Comparison of ENCODE assay signal across 8 cellular contexts in genomic region chr1:112849425-112849966, GRCh38.
DNase-seq lines count a peak whose midpoint lies in the region; ATAC-seq and TF ChIP-seq lines count a peak whose summit lies in the region.

No MANE protein-coding gene starts in this region.

- DNase-seq in NCI-H1417 (lab: John Stamatoyannopoulos, UW) (peak in 2 of 3 experiments; percentile 76 to 81), NCI-H1417 treated with DMSO at 0.1 percent for 48 hours (lab: John Stamatoyannopoulos, UW) (no peak), SW480 (ENCODE audit: low spot score) (peak; percentile 63), fibroblast of gingiva (ENCODE audit: low read depth) (peak; percentile 17), natural killer cell (no peak), NCI-H774 (lab: John Stamatoyannopoulos, UW) (no peak), NCI-H187 treated with DMSO at 0.1 percent for 48 hours (lab: John Stamatoyannopoulos, UW) (no peak)
- DNase-seq in activated T-helper 1 cell treated with anti-CD3 and anti-CD28 coated beads, Interleukin-12 subunit alpha, Interleukin-12 subunit beta, Interleukin-2, Interleukin-4 antibody, amounts not matched to agents 30 ng/mL and 10 ng/mL and 1 ng/mL, durations not matched to agents 14 hours and 24 hours and 36 hours (ENCODE audit: low spot score), result no peak

- H3K36me3 Mint-ChIP-seq in natural killer cell, result no peaks in the 10 kb centered on the region
- H3K36me3 Mint-ChIP-seq in activated T-helper 1 cell treated with anti-CD3 and anti-CD28 coated beads, Interleukin-12 subunit alpha, Interleukin-12 subunit beta, Interleukin-2, Interleukin-4 antibody, amounts not matched to agents 30 ng/mL and 10 ng/mL and 1 ng/mL, durations not matched to agents 14 hours and 24 hours and 36 hours (ENCODE audit: low read depth), result no peaks in the 10 kb centered on the region

- intact Hi-C loops in natural killer cell (cut with micrococcal nuclease), result no loop called here
- intact Hi-C loops in activated T-helper 1 cell treated with anti-CD3 and anti-CD28 coated beads, Interleukin-12 subunit alpha, Interleukin-12 subunit beta, Interleukin-2, Interleukin-4 antibody, amounts not matched to agents 30 ng/mL and 10 ng/mL and 1 ng/mL, durations not matched to agents 14 hours and 24 hours and 36 hours (cut with micrococcal nuclease), result no loop called here

- H3K27ac Mint-ChIP-seq in natural killer cell, result no peak overlapping the region
- no peak overlapping the region for H3K27ac Mint-ChIP-seq in activated T-helper 1 cell treated with anti-CD3 and anti-CD28 coated beads, Interleukin-12 subunit alpha, Interleukin-12 subunit beta, Interleukin-2, Interleukin-4 antibody, amounts not matched to agents 30 ng/mL and 10 ng/mL and 1 ng/mL, durations not matched to agents 14 hours and 24 hours and 36 hours

- no peak for TF ChIP-seq CTCF in natural killer cell (IDR thresholded peaks at IDR 0.05)

- peak overlapping the region; percentile 70 for H3K4me3 Mint-ChIP-seq in natural killer cell
- H3K4me3 Mint-ChIP-seq in activated T-helper 1 cell treated with anti-CD3 and anti-CD28 coated beads, Interleukin-12 subunit alpha, Interleukin-12 subunit beta, Interleukin-2, Interleukin-4 antibody, amounts not matched to agents 30 ng/mL and 10 ng/mL and 1 ng/mL, durations not matched to agents 14 hours and 24 hours and 36 hours, result no peak overlapping the region

- no peaks in the 10 kb centered on the region for H3K9me3 Mint-ChIP-seq in natural killer cell
- H3K9me3 Mint-ChIP-seq in activated T-helper 1 cell treated with anti-CD3 and anti-CD28 coated beads, Interleukin-12 subunit alpha, Interleukin-12 subunit beta, Interleukin-2, Interleukin-4 antibody, amounts not matched to agents 30 ng/mL and 10 ng/mL and 1 ng/mL, durations not matched to agents 14 hours and 24 hours and 36 hours, result no peaks in the 10 kb centered on the region

- H3K4me1 Mint-ChIP-seq in natural killer cell, result peaks cover 0 to 19% of the 10 kb centered on the region in 2 donors
- no peaks in the 10 kb centered on the region for H3K4me1 Mint-ChIP-seq in activated T-helper 1 cell treated with anti-CD3 and anti-CD28 coated beads, Interleukin-12 subunit alpha, Interleukin-12 subunit beta, Interleukin-2, Interleukin-4 antibody, amounts not matched to agents 30 ng/mL and 10 ng/mL and 1 ng/mL, durations not matched to agents 14 hours and 24 hours and 36 hours (ENCODE audit: low read depth)

- peaks cover 38 to 40% of the 10 kb centered on the region in 2 donors for H3K27me3 Mint-ChIP-seq in natural killer cell (ENCODE audit: low read depth in 2 of 2)
- H3K27me3 Mint-ChIP-seq in activated T-helper 1 cell treated with anti-CD3 and anti-CD28 coated beads, Interleukin-12 subunit alpha, Interleukin-12 subunit beta, Interleukin-2, Interleukin-4 antibody, amounts not matched to agents 30 ng/mL and 10 ng/mL and 1 ng/mL, durations not matched to agents 14 hours and 24 hours and 36 hours (ENCODE audit: insufficient read depth), result peaks cover 40% of the 10 kb centered on the region

- peak in 1 of 3 donors; percentile 42 for ATAC-seq in natural killer cell

Comparison
In these comparisons a context has a peak if more than half of its experiments do, and no peak if none do; other contexts are left out.
1. DNase-seq: peak in NCI-H1417 (2 of 3), SW480 (single experiment) and fibroblast of gingiva (single experiment); none in NCI-H1417 treated with DMSO at 0.1 percent for 48 hours (single experiment), natural killer cell (single experiment), activated T-helper 1 cell treated with anti-CD3 and anti-CD28 coated beads, Interleukin-12 subunit alpha, Interleukin-12 subunit beta, Interleukin-2, Interleukin-4 antibody, amounts not matched to agents 30 ng/mL and 10 ng/mL and 1 ng/mL, durations not matched to agents 14 hours and 24 hours and 36 hours (single experiment), NCI-H774 (single experiment) and NCI-H187 treated with DMSO at 0.1 percent for 48 hours (single experiment).